28 cellular contexts compared by ENCODE assay signal in genomic region chr11:120102862-120103118, GRCh38. TPM values are rescaled to one million over a fixed set of nuclear protein-coding genes. Genes with fewer than 3 reads are reported as not detected.
"Had no signal": no experiment of that assay in that cellular context is flagged by ENCODE, and none has a peak within 500 bp of the region (broad histone marks: within the 10 kb centered on the region; RNA-seq: fewer than 3 reads in every experiment).

No MANE protein-coding gene starts in this region.

- H3K27me3 ChIP-seq: ovary, right lobe of liver, testis, uterus had no signal

- H3K4me1 Mint-ChIP-seq: naive thymus-derived CD4-positive, alpha-beta T cell; natural killer cell; nephron; stimulated activated memory B cell treated with anti-CD40 and anti-IgM and Interleukin-4, amounts not matched to agents 10 μg/mL and 1 μg/mL and 100 μg/mL, for 72 hours; stimulated activated naive CD8-positive, alpha-beta T cell treated with anti-CD3 and anti-CD28 coated beads, Interleukin-15, amount 100 ng/mL, for 72 hours had no signal

- H2AFZ ChIP-seq: parathyroid adenoma had no signal

- H3K36me3 Mint-ChIP-seq: naive thymus-derived CD4-positive, alpha-beta T cell; natural killer cell; stimulated activated memory B cell treated with anti-CD40 and anti-IgM and Interleukin-4, amounts not matched to agents 10 μg/mL and 1 μg/mL and 100 μg/mL, for 72 hours; type B pancreatic cell had no signal

- H3K36me3 ChIP-seq: ovary, right lobe of liver, sigmoid colon, suprapubic skin, tibial artery, transverse colon, upper lobe of right lung, uterus had no signal

- H3K27ac Mint-ChIP-seq: naive thymus-derived CD4-positive, alpha-beta T cell; natural killer cell; nephron; progenitor cell of endocrine pancreas; stimulated activated memory B cell treated with anti-CD40 and anti-IgM and Interleukin-4, amounts not matched to agents 10 μg/mL and 1 μg/mL and 100 μg/mL, for 72 hours; stimulated activated naive CD8-positive, alpha-beta T cell treated with anti-CD3 and anti-CD28 coated beads, Interleukin-15, amount 100 ng/mL, for 72 hours; type B pancreatic cell had no signal

- ATAC-seq: naive thymus-derived CD4-positive, alpha-beta T cell; natural killer cell; psoas muscle; right cardiac atrium; right lobe of liver; stimulated activated memory B cell treated with anti-CD40 and anti-IgM and Interleukin-4, amounts not matched to agents 10 μg/mL and 1 μg/mL and 100 μg/mL, for 72 hours; stimulated activated naive CD8-positive, alpha-beta T cell treated with anti-CD3 and anti-CD28 coated beads, Interleukin-15, amount 100 ng/mL, for 72 hours; stimulated activated naive CD8-positive, alpha-beta T cell treated with anti-CD3 and anti-CD28 coated beads, Interleukin-15, Interleukin-2, amounts not matched to agents 100 U/mL and 50 U/mL, for 24 hours; upper lobe of right lung had no signal

- H3K9ac ChIP-seq: parathyroid adenoma had no signal

- H3K9me3 Mint-ChIP-seq: natural killer cell; stimulated activated memory B cell treated with anti-CD40 and anti-IgM and Interleukin-4, amounts not matched to agents 10 μg/mL and 1 μg/mL and 100 μg/mL, for 72 hours; stimulated activated naive CD8-positive, alpha-beta T cell treated with anti-CD3 and anti-CD28 coated beads, Interleukin-15, amount 100 ng/mL, for 72 hours; type B pancreatic cell had no signal

- H3K79me2 ChIP-seq: parathyroid adenoma had no signal

- H3K4me3 ChIP-seq: ovary, psoas muscle, right lobe of liver, sigmoid colon, suprapubic skin, testis, tibial artery, transverse colon, upper lobe of right lung, uterus had no signal

- DNase-seq: naive thymus-derived CD4-positive, alpha-beta T cell; natural killer cell; occipital lobe; ovary; psoas muscle; right cardiac atrium; right lobe of liver; sigmoid colon; small intestine; stimulated activated CD4-positive, alpha-beta T cell treated with anti-CD3 and anti-CD28 coated beads, Interleukin-15, amount 100 ng/mL, for 24 hours; stimulated activated CD4-positive, alpha-beta T cell treated with anti-CD3 and anti-CD28 coated beads, Interleukin-2, amount 100 ng/mL, for 24 hours; stimulated activated CD4-positive, alpha-beta T cell treated with anti-CD3 and anti-CD28 coated beads, Interleukin-2, amount 100 ng/mL, for 48 hours; stimulated activated CD4-positive, alpha-beta T cell treated with anti-CD3 and anti-CD28 coated beads, Interleukin-4, amount 100 ng/mL, for 4 hours; stimulated activated CD8-positive, alpha-beta memory T cell treated with anti-CD3 and anti-CD28 coated beads, Interleukin-4, amount 100 ng/mL, for 48 hours; stimulated activated naive CD4-positive, alpha-beta T cell; stimulated activated naive CD8-positive, alpha-beta T cell treated with anti-CD3 and anti-CD28 coated beads, Interleukin-15, amount 100 ng/mL, for 72 hours; stimulated activated naive CD8-positive, alpha-beta T cell treated with anti-CD3 and anti-CD28 coated beads, Interleukin-15, Interleukin-2, amounts not matched to agents 100 U/mL and 50 U/mL, for 24 hours; testis; tibial artery; transverse colon; upper lobe of right lung; uterus had no signal

- H3K4me3 Mint-ChIP-seq: naive thymus-derived CD4-positive, alpha-beta T cell; natural killer cell; nephron; stimulated activated memory B cell treated with anti-CD40 and anti-IgM and Interleukin-4, amounts not matched to agents 10 μg/mL and 1 μg/mL and 100 μg/mL, for 72 hours; stimulated activated naive CD8-positive, alpha-beta T cell treated with anti-CD3 and anti-CD28 coated beads, Interleukin-15, amount 100 ng/mL, for 72 hours; type B pancreatic cell had no signal

- H3K27ac ChIP-seq: ovary, parathyroid adenoma, psoas muscle, right lobe of liver, sigmoid colon, suprapubic skin, testis, tibial artery, transverse colon, upper lobe of right lung, uterus had no signal

- H3K9me3 ChIP-seq: ovary, psoas muscle, right lobe of liver, sigmoid colon, suprapubic skin, testis, tibial artery, transverse colon, upper lobe of right lung, uterus had no signal

- H3K4me1 ChIP-seq: parathyroid adenoma, psoas muscle, right lobe of liver, sigmoid colon, testis, tibial artery, transverse colon, upper lobe of right lung, uterus had no signal

RNA-seq across cellular contexts. Expression of gene TRIM29, which starts 35.1 kb away (rescaled TPM):
- total RNA-seq: naive thymus-derived CD4-positive, alpha-beta T cell; natural killer cell; progenitor cell of endocrine pancreas had no signal
